9 cellular contexts compared by ENCODE assay signal in genomic region chr14:73784065-73784987, GRCh38.
DNase-seq lines count a peak whose midpoint lies in the region; ATAC-seq and TF ChIP-seq lines count a peak whose summit lies in the region.
"Had no signal": no experiment of that assay in that cellular context is flagged by ENCODE, and none has a peak within 500 bp of the region (broad histone marks: within the 10 kb centered on the region; RNA-seq: fewer than 3 reads in every experiment).

No MANE protein-coding gene starts in this region.

- no peak overlapping the region for H3K9ac ChIP-seq in fibroblast of lung (ENCODE audit: insufficient read depth, low read length)
- H3K9ac ChIP-seq: KMS-11 had no signal

- no peaks in the 10 kb centered on the region for H4K20me1 ChIP-seq in fibroblast of lung (ENCODE audit: control insufficient read depth, extremely low read depth, insufficient read depth, low read length)

- H3K9me3 ChIP-seq in fibroblast of lung (ENCODE audit: control insufficient read depth, insufficient read depth, low read depth, low read length) (no peaks in the 10 kb centered on the region), sigmoid colon (no peaks in the 10 kb centered on the region)

- TF ChIP-seq EP300 in sigmoid colon (IDR thresholded peaks at IDR 0.05): peak in 2 of 4 donors; percentile 58 to 85

- H3K36me3 ChIP-seq in fibroblast of lung (ENCODE audit: control insufficient read depth, insufficient read depth, low read length): no peaks in the 10 kb centered on the region
- no peaks in the 10 kb centered on the region for H3K36me3 ChIP-seq in sigmoid colon

- 36 to 41% methylated on average over 10 of the region's 10 CpGs for WGBS in sigmoid colon, 2 donors

- peak overlapping the region; percentile 100 for H3K4me2 ChIP-seq in fibroblast of lung (ENCODE audit: extremely low read depth, insufficient read depth, low read length)

- peak overlapping the region; percentile 97 for H3K27ac ChIP-seq in fibroblast of lung (ENCODE audit: insufficient read depth, low read length)
- peak overlapping the region; percentile 96 to 99 (median 98) for H3K27ac ChIP-seq in sigmoid colon
- H3K27ac ChIP-seq: KMS-11 had no signal

- H3K4me1 ChIP-seq in fibroblast of lung (ENCODE audit: control insufficient read depth, extremely low read depth, insufficient read depth, low read length) (peaks cover 34% of the 10 kb centered on the region), sigmoid colon (peaks cover 0 to 74% (median 60%) of the 10 kb centered on the region in 4 donors)

- H3K79me2 ChIP-seq in fibroblast of lung (ENCODE audit: control insufficient read depth, insufficient read depth, low read length): peaks cover 59% of the 10 kb centered on the region

- TF ChIP-seq POLR2A in sigmoid colon (IDR thresholded peaks at IDR 0.05): no peak

- DNase-seq in GM12865 (ENCODE audit: low read depth) (peak; percentile 47), SKM-1 (lab: John Stamatoyannopoulos, UW; ENCODE audit: unreplicated experiment) (peak; percentile 12), fibroblast of lung (ENCODE audit: low read depth in 2 of 2) (peak; percentile 56 to 71), sigmoid colon (peak; percentile 70), NCI-H526 treated with DMSO at 0.1 percent for 48 hours (lab: John Stamatoyannopoulos, UW) (no peak), NCI-H1092 treated with DMSO at 0.1 percent for 48 hours (lab: John Stamatoyannopoulos, UW) (no peak), NCI-H1417 treated with DMSO at 0.1 percent for 48 hours (lab: John Stamatoyannopoulos, UW) (no peak)

- H3K27me3 ChIP-seq in fibroblast of lung (ENCODE audit: control insufficient read depth, insufficient read depth, low read length): no peaks in the 10 kb centered on the region
- H3K27me3 ChIP-seq in sigmoid colon: no peaks in the 10 kb centered on the region

- no peak overlapping the region for H2AFZ ChIP-seq in fibroblast of lung (ENCODE audit: low read length)

- intact Hi-C loops in sigmoid colon (cut with DNase I): no loop called here

- H3K4me3 ChIP-seq in GM12865 (ENCODE audit: low read depth, low read length) (peak overlapping the region; percentile 88), fibroblast of lung (replicated peaks in 1 of 4; ENCODE audit: control extremely low read depth in 1 of 4, insufficient read depth in 1 of 4, low read depth in 3 of 4, low read length in 4 of 4) (peak overlapping the region in 2 of 4 experiments; percentile 74), sigmoid colon (peak overlapping the region in 1 of 4 donors; percentile 73)

- no peak for ATAC-seq in HG03095 (IDR thresholded peaks at IDR 0.05; ENCODE audit: unreplicated experiment)

- no peak for TF ChIP-seq CTCF in GM12865 (IDR thresholded peaks at IDR 0.05; ENCODE audit: insufficient read depth, low read depth, low read length, missing control alignments)
- no peak for TF ChIP-seq CTCF in fibroblast of lung (conservative IDR thresholded peaks at IDR 0.05 in 1 of 2, IDR thresholded peaks at IDR 0.05 in 1 of 2; ENCODE audit: low read depth in 1 of 2, low read length in 2 of 2)
- TF ChIP-seq CTCF in sigmoid colon (IDR thresholded peaks at IDR 0.05): no peak

Comparison
In these comparisons a context has a peak if more than half of its experiments do, and no peak if none do; other contexts are left out.
1. DNase-seq: peak in GM12865 (single experiment), SKM-1 (single experiment), fibroblast of lung (2 of 2) and sigmoid colon (single experiment); none in NCI-H526 treated with DMSO at 0.1 percent for 48 hours (single experiment), NCI-H1092 treated with DMSO at 0.1 percent for 48 hours (single experiment) and NCI-H1417 treated with DMSO at 0.1 percent for 48 hours (single experiment).